In genomic region chr12:109294286-109294796, GRCh38 we compare ENCODE assay signal across 1 cellular context.
A peak's percentile ranks its signal among the peaks of the same experiment; 100 is the strongest.
TF ChIP-seq lines count a peak whose summit lies in the region.

No MANE protein-coding gene starts in this region.

TF ChIP-seq in HepG2, 621 proteins besides CTCF, POLR2A, EP300 and RAD21:
- TF ChIP-seq ZMYM3 (CRISPR knock-in tag; IDR thresholded peaks at IDR 0.05) (0 out of 2 replicates have a peak, but pooled peaks have one; percentile 36), ZBTB3 (CRISPR knock-in tag; IDR thresholded peaks at IDR 0.05; ENCODE audit: borderline replicate concordance, low read depth) (no peak), ZNF691 (CRISPR knock-in tag; IDR thresholded peaks at IDR 0.05; ENCODE audit: borderline replicate concordance, low read depth) (peak; percentile 91; the same call in 1 of the 2 replicates)
